In genomic region chr13:25017176-25017575, GRCh38 we compare ENCODE assay signal across 8 cellular contexts.
DNase-seq lines count a peak whose midpoint lies in the region; ATAC-seq and TF ChIP-seq lines count a peak whose summit lies in the region.
"Not testable (repeated sequence)": the region's sequence is repeated elsewhere in the genome, so short reads cannot be mapped to it uniquely, and the experiment has no call there.

No MANE protein-coding gene starts in this region.

- H3K36me3 ChIP-seq in BLaER1 treated with 17β-estradiol and CSF1 and Interleukin-3, amounts not matched to agents 10 nM and 100 nM; KMS-11 (ENCODE audit: insufficient read depth): not testable (repeated sequence)

- CTCF ChIA-PET in activated CD8-positive, alpha-beta T cell treated with anti-CD3 and anti-CD28 coated beads, Interleukin-2, amount 10 ng/mL, durations not matched to agents 7 days and 5 days (lab: Charles Lee) = interaction anchor here (1.1 kb wide), 1 partner anchor 22 kb away, joined by 4 read pairs; no protein-coding TSS in a partner anchor
- CTCF ChIA-PET in activated naive CD4-positive, alpha-beta T cell treated with anti-CD3 and anti-CD28 coated beads, Interleukin-2, amount 10 ng/mL, durations not matched to agents 7 days and 5 days (lab: Charles Lee) = interaction anchor here (1.0 to 1.4 kb wide), 4 partner anchors 19 to 88 kb away, joined by 3 to 4 read pairs (median 3); no protein-coding TSS in a partner anchor

- H3K4me3 Mint-ChIP-seq in T-helper 1 cell treated with Interleukin-12 subunit alpha and Interleukin-12 subunit beta and Interleukin-4 antibody, amounts not matched to agents 30 μg/mL and 1 μg/mL, for 36 hours = peak overlapping the region; percentile 72
- peak overlapping the region; percentile 62 for H3K4me3 Mint-ChIP-seq in activated CD8-positive, alpha-beta T cell treated with anti-CD3 and anti-CD28 coated beads, Interleukin-2, amount 10 ng/mL, durations not matched to agents 7 days and 5 days
- peak overlapping the region; percentile 60 for H3K4me3 Mint-ChIP-seq in activated naive CD4-positive, alpha-beta T cell treated with anti-CD3 and anti-CD28 coated beads, Interleukin-2, amount 10 ng/mL, durations not matched to agents 7 days and 5 days
- H3K4me3 Mint-ChIP-seq in chondrocyte (ENCODE audit: unreplicated experiment) = peak overlapping the region; percentile 64
- peak overlapping the region in 8 of 10 donors; percentile 38 to 82 (median 74) for H3K4me3 Mint-ChIP-seq in naive thymus-derived CD8-positive, alpha-beta T cell
- peak overlapping the region; percentile 58 for H3K4me3 Mint-ChIP-seq in stimulated activated memory B cell treated with anti-CD40 and anti-IgM and Interleukin-4, amounts not matched to agents 10 μg/mL and 1 μg/mL and 100 μg/mL, for 72 hours

- not testable (repeated sequence) for H4K20me1 ChIP-seq in BLaER1 treated with 17β-estradiol and CSF1 and Interleukin-3, amounts not matched to agents 10 nM and 100 nM; KMS-11 (ENCODE audit: insufficient read depth)

- H3K4me2 ChIP-seq in BLaER1 treated with 17β-estradiol and CSF1 and Interleukin-3, amounts not matched to agents 10 nM and 100 nM = peak overlapping the region in 7 of 11 experiments; percentile 90 to 99 (median 96); a peak in 14 of 22 replicates
- peak overlapping the region; percentile 47; the same call in 1 of the 2 replicates for H3K4me2 ChIP-seq in KMS-11

- peak overlapping the region; percentile 57 for H2AFZ ChIP-seq in KMS-11 (ENCODE audit: low read depth)

- not testable (repeated sequence) for H3K9me3 Mint-ChIP-seq in T-helper 1 cell treated with Interleukin-12 subunit alpha and Interleukin-12 subunit beta and Interleukin-4 antibody, amounts not matched to agents 30 μg/mL and 1 μg/mL, for 36 hours; activated CD8-positive, alpha-beta T cell treated with anti-CD3 and anti-CD28 coated beads, Interleukin-2, amount 10 ng/mL, durations not matched to agents 7 days and 5 days (ENCODE audit: insufficient read depth); activated naive CD4-positive, alpha-beta T cell treated with anti-CD3 and anti-CD28 coated beads, Interleukin-2, amount 10 ng/mL, durations not matched to agents 7 days and 5 days; chondrocyte (ENCODE audit: low read depth); naive thymus-derived CD8-positive, alpha-beta T cell; stimulated activated memory B cell treated with anti-CD40 and anti-IgM and Interleukin-4, amounts not matched to agents 10 μg/mL and 1 μg/mL and 100 μg/mL, for 72 hours

- TF ChIP-seq CTCF in KMS-11 (conservative IDR thresholded peaks at IDR 0.05; ENCODE audit: low read depth, low read length); chondrocyte (IDR thresholded peaks at IDR 0.05): not testable (repeated sequence)

- not testable (repeated sequence) for H3K79me2 ChIP-seq in KMS-11 (ENCODE audit: insufficient read depth, low read depth)

- peak overlapping the region in 2 of 10 experiments; percentile 51 to 63; a peak in 1 of 20 replicates for H3K4me3 ChIP-seq in BLaER1 treated with 17β-estradiol and CSF1 and Interleukin-3, amounts not matched to agents 10 nM and 100 nM
- H3K4me3 ChIP-seq in KMS-11 (IDR thresholded peaks at IDR 0.05; ENCODE audit: insufficient read depth, low read depth, low read length) = not testable (repeated sequence)

- peak overlapping the region in 2 of 11 experiments; percentile 63 to 74; a peak in 2 of 22 replicates for H3K9ac ChIP-seq in BLaER1 treated with 17β-estradiol and CSF1 and Interleukin-3, amounts not matched to agents 10 nM and 100 nM
- H3K9ac ChIP-seq in KMS-11 = peak overlapping the region; percentile 90; the same call in 1 of the 2 replicates

- H3K4me1 ChIP-seq in BLaER1 treated with 17β-estradiol and CSF1 and Interleukin-3, amounts not matched to agents 10 nM and 100 nM = peaks cover 0 to 31% (median 21%) of the 10 kb centered on the region in 10 experiments; a peak in 13 of 20 replicates
- H3K4me1 ChIP-seq in KMS-11 (ENCODE audit: low read depth, poor library complexity, severe bottlenecking) = not testable (repeated sequence)

- not testable (repeated sequence) for DNase-seq in activated CD8-positive, alpha-beta T cell treated with anti-CD3 and anti-CD28 coated beads, Interleukin-2, amount 10 ng/mL, durations not matched to agents 7 days and 5 days; activated naive CD4-positive, alpha-beta T cell treated with anti-CD3 and anti-CD28 coated beads, Interleukin-2, amount 10 ng/mL, durations not matched to agents 7 days and 5 days; chondrocyte (ENCODE audit: low spot score); naive thymus-derived CD8-positive, alpha-beta T cell

- H3K27me3 ChIP-seq in BLaER1 treated with 17β-estradiol and CSF1 and Interleukin-3, amounts not matched to agents 10 nM and 100 nM = peaks cover 0 to 27% (median 0%) of the 10 kb centered on the region in 11 experiments; a peak in 10 of 22 replicates
- not testable (repeated sequence) for H3K27me3 ChIP-seq in KMS-11 (ENCODE audit: insufficient read depth, low read depth)

- not testable (repeated sequence) for H3K9me3 ChIP-seq in BLaER1 treated with 17β-estradiol and CSF1 and Interleukin-3, amounts not matched to agents 10 nM and 100 nM (replicated peaks in 1 of 11)

- peaks cover 52% of the 10 kb centered on the region for H3K27me3 Mint-ChIP-seq in T-helper 1 cell treated with Interleukin-12 subunit alpha and Interleukin-12 subunit beta and Interleukin-4 antibody, amounts not matched to agents 30 μg/mL and 1 μg/mL, for 36 hours (ENCODE audit: low read depth)
- peaks cover 39% of the 10 kb centered on the region for H3K27me3 Mint-ChIP-seq in activated CD8-positive, alpha-beta T cell treated with anti-CD3 and anti-CD28 coated beads, Interleukin-2, amount 10 ng/mL, durations not matched to agents 7 days and 5 days (ENCODE audit: low read depth)
- peaks cover 51% of the 10 kb centered on the region for H3K27me3 Mint-ChIP-seq in activated naive CD4-positive, alpha-beta T cell treated with anti-CD3 and anti-CD28 coated beads, Interleukin-2, amount 10 ng/mL, durations not matched to agents 7 days and 5 days
- peaks cover 54% of the 10 kb centered on the region for H3K27me3 Mint-ChIP-seq in chondrocyte (ENCODE audit: low read depth)
- H3K27me3 Mint-ChIP-seq in naive thymus-derived CD8-positive, alpha-beta T cell = peaks cover 26 to 55% (median 40%) of the 10 kb centered on the region in 5 donors
- peaks cover 19% of the 10 kb centered on the region for H3K27me3 Mint-ChIP-seq in stimulated activated memory B cell treated with anti-CD40 and anti-IgM and Interleukin-4, amounts not matched to agents 10 μg/mL and 1 μg/mL and 100 μg/mL, for 72 hours

- H3K27ac ChIP-seq in BLaER1 treated with 17β-estradiol and CSF1 and Interleukin-3, amounts not matched to agents 10 nM and 100 nM = peak overlapping the region in 1 of 11 experiments; percentile 67; a peak in 2 of 22 replicates
- peak overlapping the region; percentile 86; the same call in 1 of the 2 replicates for H3K27ac ChIP-seq in KMS-11

- ATAC-seq in activated CD8-positive, alpha-beta T cell treated with anti-CD3 and anti-CD28 coated beads, Interleukin-2, amount 10 ng/mL, durations not matched to agents 7 days and 5 days; naive thymus-derived CD8-positive, alpha-beta T cell; stimulated activated memory B cell treated with anti-CD40 and anti-IgM and Interleukin-4, amounts not matched to agents 10 μg/mL and 1 μg/mL and 100 μg/mL, for 72 hours: not testable (repeated sequence)

- H3K27ac Mint-ChIP-seq in T-helper 1 cell treated with Interleukin-12 subunit alpha and Interleukin-12 subunit beta and Interleukin-4 antibody, amounts not matched to agents 30 μg/mL and 1 μg/mL, for 36 hours; activated CD8-positive, alpha-beta T cell treated with anti-CD3 and anti-CD28 coated beads, Interleukin-2, amount 10 ng/mL, durations not matched to agents 7 days and 5 days; activated naive CD4-positive, alpha-beta T cell treated with anti-CD3 and anti-CD28 coated beads, Interleukin-2, amount 10 ng/mL, durations not matched to agents 7 days and 5 days; chondrocyte (ENCODE audit: unreplicated experiment); naive thymus-derived CD8-positive, alpha-beta T cell: not testable (repeated sequence)
- peak overlapping the region; percentile 81 for H3K27ac Mint-ChIP-seq in stimulated activated memory B cell treated with anti-CD40 and anti-IgM and Interleukin-4, amounts not matched to agents 10 μg/mL and 1 μg/mL and 100 μg/mL, for 72 hours

- POLR2A ChIA-PET in activated CD8-positive, alpha-beta T cell treated with anti-CD3 and anti-CD28 coated beads, Interleukin-2, amount 10 ng/mL, durations not matched to agents 7 days and 5 days (lab: Charles Lee) = interaction anchor here (0.6 kb wide), 1 partner anchor 17 kb away, joined by 5 read pairs; no protein-coding TSS in a partner anchor
- POLR2A ChIA-PET in naive thymus-derived CD8-positive, alpha-beta T cell (lab: Charles Lee) = not testable (repeated sequence)

- H3K36me3 Mint-ChIP-seq in T-helper 1 cell treated with Interleukin-12 subunit alpha and Interleukin-12 subunit beta and Interleukin-4 antibody, amounts not matched to agents 30 μg/mL and 1 μg/mL, for 36 hours (ENCODE audit: low read depth); activated CD8-positive, alpha-beta T cell treated with anti-CD3 and anti-CD28 coated beads, Interleukin-2, amount 10 ng/mL, durations not matched to agents 7 days and 5 days (ENCODE audit: low read depth); activated naive CD4-positive, alpha-beta T cell treated with anti-CD3 and anti-CD28 coated beads, Interleukin-2, amount 10 ng/mL, durations not matched to agents 7 days and 5 days; chondrocyte (ENCODE audit: low read depth); naive thymus-derived CD8-positive, alpha-beta T cell; stimulated activated memory B cell treated with anti-CD40 and anti-IgM and Interleukin-4, amounts not matched to agents 10 μg/mL and 1 μg/mL and 100 μg/mL, for 72 hours: not testable (repeated sequence)

- H3K4me1 Mint-ChIP-seq in T-helper 1 cell treated with Interleukin-12 subunit alpha and Interleukin-12 subunit beta and Interleukin-4 antibody, amounts not matched to agents 30 μg/mL and 1 μg/mL, for 36 hours (ENCODE audit: low read depth) = peaks cover 10% of the 10 kb centered on the region
- peaks cover 11% of the 10 kb centered on the region for H3K4me1 Mint-ChIP-seq in activated CD8-positive, alpha-beta T cell treated with anti-CD3 and anti-CD28 coated beads, Interleukin-2, amount 10 ng/mL, durations not matched to agents 7 days and 5 days (ENCODE audit: low read depth)
- peaks cover 14% of the 10 kb centered on the region for H3K4me1 Mint-ChIP-seq in activated naive CD4-positive, alpha-beta T cell treated with anti-CD3 and anti-CD28 coated beads, Interleukin-2, amount 10 ng/mL, durations not matched to agents 7 days and 5 days
- not testable (repeated sequence) for H3K4me1 Mint-ChIP-seq in chondrocyte (ENCODE audit: low read depth); naive thymus-derived CD8-positive, alpha-beta T cell
- H3K4me1 Mint-ChIP-seq in stimulated activated memory B cell treated with anti-CD40 and anti-IgM and Interleukin-4, amounts not matched to agents 10 μg/mL and 1 μg/mL and 100 μg/mL, for 72 hours = peaks cover 22% of the 10 kb centered on the region
